In genomic region chr11:112564228-112564955, GRCh38 we compare ENCODE assay signal across 9 cellular contexts.
DNase-seq lines count a peak whose midpoint lies in the region; FAIRE-seq and TF ChIP-seq lines count a peak whose summit lies in the region.
"Had no signal": no experiment of that assay in that cellular context is flagged by ENCODE, and none has a peak within 500 bp of the region (broad histone marks: within the 10 kb centered on the region; RNA-seq: fewer than 3 reads in every experiment).

No MANE protein-coding gene starts in this region.

- H3K79me1 ChIP-seq in H1 (ENCODE audit: low read depth, low read length) (no peaks in the 10 kb centered on the region), mesenchymal stem cell (replicated peaks; ENCODE audit: low read length, poor library complexity, severe bottlenecking) (no peaks in the 10 kb centered on the region)

- no peaks in the 10 kb centered on the region; a peak in 1 of 7 replicates for H3K27me3 ChIP-seq in H1 (replicated peaks in 1 of 4; ENCODE audit: control insufficient read depth in 3 of 4, extremely low read depth in 1 of 4, insufficient read depth in 3 of 4, low read length in 3 of 4)
- H3K27me3 ChIP-seq in mesenchymal stem cell (ENCODE audit: control insufficient read depth in 1 of 2, insufficient read depth in 1 of 2, low read length in 2 of 2), result peaks cover 0 to 6% of the 10 kb centered on the region in 2 experiments
- H3K27me3 ChIP-seq in vagina, result no peaks in the 10 kb centered on the region
- no peaks in the 10 kb centered on the region for H3K27me3 ChIP-seq in ovary

- H2BK12ac ChIP-seq in H1 (ENCODE audit: low read depth, low read length) (no peak overlapping the region), mesenchymal stem cell (ENCODE audit: low read length in 2 of 2) (peak overlapping the region; percentile 18 to 87)

- H3K9me3 ChIP-seq in H1 (ENCODE audit: insufficient read depth in 2 of 2, low read depth in 1 of 2, low read length in 1 of 2) (no peaks in the 10 kb centered on the region), mesenchymal stem cell (ENCODE audit: control insufficient read depth, low read length) (no peaks in the 10 kb centered on the region), vagina (no peaks in the 10 kb centered on the region), ovary (no peaks in the 10 kb centered on the region)

- H2AK5ac ChIP-seq in H1 (ENCODE audit: low read depth, low read length), result no peak overlapping the region
- H2AK5ac ChIP-seq in mesenchymal stem cell (ENCODE audit: low read length, severe bottlenecking), result no peak overlapping the region

- no peak overlapping the region for H2BK20ac ChIP-seq in H1 (ENCODE audit: low read length)

- H4K5ac ChIP-seq in H1 (ENCODE audit: insufficient read length, low read depth, low read length), result no peak overlapping the region

- DNase-seq in NCI-H526 (lab: John Stamatoyannopoulos, UW) (peak; percentile 32 to 50), NCI-H526 treated with DMSO at 0.1 percent for 48 hours (lab: John Stamatoyannopoulos, UW) (no peak), H1 (ENCODE audit: low read depth in 1 of 2, low spot score in 2 of 2) (no peak), mesenchymal stem cell (peak; percentile 95), vagina (ENCODE audit: extremely low spot score in 2 of 2) (no peak), germinal center (ENCODE audit: low spot score) (no peak), foreskin fibroblast (no peak), ovary (no peak)
- DNase-seq: NCI-H1092 had no signal

- TF ChIP-seq POLR2A in H1 (IDR thresholded peaks at IDR 0.05; ENCODE audit: control extremely low read depth in 1 of 2, low read depth in 2 of 2, low read length in 2 of 2) (no peak), vagina (IDR thresholded peaks at IDR 0.05) (no peak), ovary (IDR thresholded peaks at IDR 0.05) (no peak)

- intact Hi-C loops in vagina (cut with DNase I), result no loop called here
- intact Hi-C loops in ovary (cut with DNase I), result no loop called here

- H3K4me3 ChIP-seq in H1 (ENCODE audit: extremely low read depth in 1 of 4, insufficient read depth in 2 of 4, low read depth in 3 of 4, low read length in 4 of 4), result no peak overlapping the region
- no peak overlapping the region for H3K4me3 ChIP-seq in mesenchymal stem cell (ENCODE audit: insufficient read depth in 1 of 2, low read depth in 1 of 2, low read length in 2 of 2)
- H3K4me3 ChIP-seq in vagina, result no peak overlapping the region
- no peak overlapping the region for H3K4me3 ChIP-seq in foreskin fibroblast (ENCODE audit: low read depth in 1 of 2, low read length in 2 of 2)
- no peak overlapping the region for H3K4me3 ChIP-seq in ovary

- WGBS in H1 (ENCODE audit: extremely low coverage in 1 of 2, insufficient coverage in 1 of 2, insufficient read length in 1 of 2, insufficient replicate concordance in 2 of 2, low coverage in 1 of 2, low lambda C conversion rate in 2 of 2, missing lambda C conversion rate in 1 of 2), 2 experiments, result 85% methylated on average over 3 of the region's 3 CpGs; no CpG with 5 or more reads in 1 of the 2 experiments
- 2% methylated on average over 2 of the region's 3 CpGs for WGBS in mesenchymal stem cell
- WGBS in ovary, 3 donors, result 8 to 28% (median 24%) methylated on average over 3 of the region's 3 CpGs

- H3K36me3 ChIP-seq in H1 (ENCODE audit: control insufficient read depth in 2 of 4, insufficient read depth in 4 of 4, low read length in 3 of 4) (no peaks in the 10 kb centered on the region), mesenchymal stem cell (ENCODE audit: control insufficient read depth in 1 of 2, insufficient read depth in 2 of 2, low read depth in 1 of 2, low read length in 2 of 2) (no peaks in the 10 kb centered on the region), vagina (no peaks in the 10 kb centered on the region), ovary (no peaks in the 10 kb centered on the region)

- no peak for TF ChIP-seq CTCF in H1 (IDR thresholded peaks at IDR 0.05; ENCODE audit: control extremely low read depth in 1 of 3, insufficient read depth in 1 of 3, low read depth in 1 of 3, low read length in 3 of 3)
- TF ChIP-seq CTCF in vagina (IDR thresholded peaks at IDR 0.05), result no peak
- TF ChIP-seq CTCF in foreskin fibroblast (IDR thresholded peaks at IDR 0.05; ENCODE audit: low read depth, low read length), result no peak
- no peak for TF ChIP-seq CTCF in ovary (IDR thresholded peaks at IDR 0.05)

- H2AFZ ChIP-seq in H1 (ENCODE audit: low read length), result peak overlapping the region; percentile 55; the same call in 1 of the 2 replicates
- H2AFZ ChIP-seq in mesenchymal stem cell (ENCODE audit: low read depth, low read length), result no peak overlapping the region

- H3K4me1 ChIP-seq in H1 (replicated peaks in 1 of 4; ENCODE audit: control insufficient read depth in 3 of 4, insufficient read depth in 4 of 4, low read length in 3 of 4) (no peaks in the 10 kb centered on the region), mesenchymal stem cell (ENCODE audit: control insufficient read depth, insufficient read depth, low read depth, low read length) (no peaks in the 10 kb centered on the region), vagina (peaks cover 5% of the 10 kb centered on the region), ovary (ENCODE audit: insufficient read depth) (peaks cover 12% of the 10 kb centered on the region)

- H3K4ac ChIP-seq in H1 (replicated peaks; ENCODE audit: insufficient read length, low read depth, low read length) (no peak overlapping the region), mesenchymal stem cell (ENCODE audit: low read depth in 1 of 2, low read length in 2 of 2) (peak overlapping the region in 1 of 2 experiments; percentile 53)

- no peak overlapping the region for H4K91ac ChIP-seq in H1 (replicated peaks; ENCODE audit: insufficient read length, low read length)
- H4K91ac ChIP-seq in mesenchymal stem cell (ENCODE audit: low read length), result peak overlapping the region; percentile 18

- no peaks in the 10 kb centered on the region for H3K23me2 ChIP-seq in H1 (ENCODE audit: low read depth, low read length)

- H3K9ac ChIP-seq in H1 (replicated peaks in 1 of 4; ENCODE audit: extremely low read depth in 1 of 4, low read depth in 3 of 4, low read length in 3 of 4) (no peak overlapping the region), mesenchymal stem cell (ENCODE audit: low read length) (no peak overlapping the region)

- no peaks in the 10 kb centered on the region for H4K20me1 ChIP-seq in H1 (replicated peaks in 1 of 2; ENCODE audit: control insufficient read depth in 1 of 2, insufficient read depth in 2 of 2, low read length in 2 of 2)

- no peak for TF ChIP-seq RAD21 in H1 (IDR thresholded peaks at IDR 0.05 in 1 of 2, conservative IDR thresholded peaks at IDR 0.05 in 1 of 2; ENCODE audit: low read depth in 2 of 2, low read length in 2 of 2)

- H2BK120ac ChIP-seq in H1 (replicated peaks; ENCODE audit: low read depth, low read length) (no peak overlapping the region), mesenchymal stem cell (ENCODE audit: low read depth, low read length) (no peak overlapping the region)

- no peak for TF ChIP-seq EP300 in H1 (IDR thresholded peaks at IDR 0.05; ENCODE audit: borderline replicate concordance in 1 of 2, low read depth in 2 of 2, low read length in 2 of 2)
- TF ChIP-seq EP300 in ovary (IDR thresholded peaks at IDR 0.05), result no peak

- no peak overlapping the region for H3K56ac ChIP-seq in H1 (replicated peaks; ENCODE audit: insufficient read length, low read depth, low read length)

- H2BK5ac ChIP-seq in H1 (ENCODE audit: low read depth, low read length) (no peak overlapping the region), mesenchymal stem cell (ENCODE audit: low read depth, low read length, poor library complexity, severe bottlenecking) (no peak overlapping the region)

- H3K14ac ChIP-seq in H1 (ENCODE audit: insufficient read length) (no peak overlapping the region), mesenchymal stem cell (ENCODE audit: low read length in 2 of 2) (no peak overlapping the region)

- H3K27ac ChIP-seq in H1 (ENCODE audit: low read depth, low read length) (no peak overlapping the region), mesenchymal stem cell (ENCODE audit: low read length, poor library complexity, severe bottlenecking) (no peak overlapping the region), vagina (peak overlapping the region; percentile 67), ovary (peak overlapping the region in 1 of 2 donors; percentile 11)

- H3K4me2 ChIP-seq in H1 (ENCODE audit: insufficient read depth in 1 of 2, low read depth in 2 of 2, low read length in 2 of 2) (no peak overlapping the region), mesenchymal stem cell (ENCODE audit: low read length, poor library complexity, severe bottlenecking) (no peak overlapping the region)

- no peak overlapping the region for H4K8ac ChIP-seq in H1 (ENCODE audit: extremely low read depth, insufficient read depth, low read length)
- H4K8ac ChIP-seq in mesenchymal stem cell (ENCODE audit: low read length), result no peak overlapping the region

- H3K18ac ChIP-seq in H1 (ENCODE audit: extremely low read depth, low read length) (no peak overlapping the region), mesenchymal stem cell (ENCODE audit: low read depth in 1 of 2, low read length in 2 of 2) (peak overlapping the region in 1 of 2 experiments; percentile 67)

- POLR2A ChIA-PET in H1 (lab: Charles Lee; ENCODE audit: partially characterized antibody), result no interaction called here

- CTCF ChIA-PET in H1 (lab: Charles Lee; ENCODE audit: partially characterized antibody), result interaction anchor here (0.8 to 3.7 kb wide), 11 partner anchors 9 to 725 kb away, joined by 3 to 37 read pairs (median 4); no protein-coding TSS in a partner anchor

- H3K23ac ChIP-seq in H1 (ENCODE audit: insufficient read length) (no peak overlapping the region), mesenchymal stem cell (ENCODE audit: low read length in 2 of 2) (no peak overlapping the region)

- H3K79me2 ChIP-seq in H1 (ENCODE audit: control insufficient read depth in 1 of 2, insufficient read depth in 2 of 2, low read length in 2 of 2), result no peaks in the 10 kb centered on the region

- no peak for FAIRE-seq in H1 (lab: Jason Lieb, UNC)

- H2BK15ac ChIP-seq in H1 (ENCODE audit: low read length) (no peak overlapping the region), mesenchymal stem cell (ENCODE audit: low read depth, poor library complexity, severe bottlenecking) (no peak overlapping the region)

TF ChIP-seq in H1, 55 proteins besides CTCF, POLR2A, EP300 and RAD21:
- TF ChIP-seq GTF2F1 (IDR thresholded peaks at IDR 0.05; ENCODE audit: borderline replicate concordance, low read depth, low read length) (no peak), NANOG (IDR thresholded peaks at IDR 0.05; ENCODE audit: insufficient read depth, low read depth, low read length, poor library complexity, severe bottlenecking) (no peak), POU5F1 (IDR thresholded peaks at IDR 0.05; ENCODE audit: low read depth, low read length) (no peak), CHD1 (IDR thresholded peaks at IDR 0.05; ENCODE audit: low read depth, low read length) (no peak), KDM4A (IDR thresholded peaks at IDR 0.05; ENCODE audit: low read depth, low read length, severe bottlenecking) (no peak), BCL11A (IDR thresholded peaks at IDR 0.05; ENCODE audit: low read depth in 2 of 2, low read length in 2 of 2) (no peak), TEAD4 (IDR thresholded peaks at IDR 0.05; ENCODE audit: low read depth, low read length) (no peak)

Comparison
In these comparisons a context has a peak if more than half of its experiments do, and no peak if none do; other contexts are left out.
1. DNase-seq: peak in NCI-H526 (2 of 2) and mesenchymal stem cell (single experiment); none in NCI-H526 treated with DMSO at 0.1 percent for 48 hours (single experiment), H1 (0 of 2), vagina (0 of 2), germinal center (single experiment), foreskin fibroblast (0 of 2) and ovary (0 of 5).